Comparison of ENCODE assay signal across 23 cellular contexts in the genomic region with DNA sequence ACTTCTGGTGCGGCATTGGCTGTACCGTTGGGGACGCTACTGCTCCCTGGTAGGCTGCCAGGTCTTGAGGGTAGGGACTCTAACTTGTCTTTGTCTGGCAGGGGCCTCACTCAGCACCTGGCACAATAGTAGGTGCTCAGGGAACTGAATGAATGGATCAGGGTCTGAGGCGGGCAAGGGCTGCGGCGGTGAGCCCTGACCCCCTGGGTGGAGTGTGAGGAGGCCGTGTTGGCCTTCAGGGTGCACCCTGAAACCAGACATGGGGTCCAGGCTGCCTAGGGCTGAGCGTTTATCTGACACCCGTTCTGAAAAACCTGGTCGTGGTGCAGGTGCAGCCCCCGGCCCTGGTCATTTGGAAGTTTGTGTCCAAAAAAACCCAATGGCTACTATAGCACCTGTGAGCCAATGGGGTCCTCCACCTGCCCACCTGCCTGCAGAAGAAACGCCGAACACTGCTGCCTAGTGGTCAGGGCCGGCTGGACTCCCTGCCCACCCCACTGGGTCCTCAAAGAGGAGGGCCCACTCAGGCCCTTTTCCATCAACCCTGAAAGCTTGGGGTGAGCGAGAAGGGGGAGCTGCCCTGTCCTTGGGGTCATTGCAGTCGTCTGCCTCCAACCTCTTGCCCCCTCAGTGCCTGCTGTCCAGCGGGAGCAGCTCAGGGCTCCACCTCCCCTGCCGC. TPM values are rescaled to one million over a fixed set of nuclear protein-coding genes. Genes with fewer than 3 reads are reported as not detected.
DNase-seq lines count a peak whose midpoint lies in the region; ATAC-seq and TF ChIP-seq lines count a peak whose summit lies in the region.
"Had no signal": no experiment of that assay in that cellular context is flagged by ENCODE, and none has a peak within 500 bp of the region (broad histone marks: within the 10 kb centered on the region; RNA-seq: fewer than 3 reads in every experiment).

No MANE protein-coding gene starts in this region.

- H3K27me3 Mint-ChIP-seq in T-helper 17 cell (no peaks in the 10 kb centered on the region), memory B cell (no peaks in the 10 kb centered on the region)
- H3K27me3 Mint-ChIP-seq in CD4-positive, alpha-beta T cell, result no peaks in the 10 kb centered on the region

- CTCF ChIA-PET in CD4-positive, alpha-beta T cell (lab: Charles Lee), result no interaction called here

- 90 to 94% (median 91%) methylated on average over 14 to 18 of the region's 18 CpGs for WGBS in spleen, 5 donors

- peak overlapping the region in 4 of 11 experiments; percentile 8 to 60 (median 32); a peak in 3 of 22 replicates for H3K9ac ChIP-seq in BLaER1 treated with 17β-estradiol and CSF1 and Interleukin-3, amounts not matched to agents 10 nM and 100 nM
- H3K9ac ChIP-seq: KMS-11 had no signal

- POLR2A ChIA-PET in CD4-positive, alpha-beta T cell (lab: Charles Lee), result no interaction called here

- H3K4me1 Mint-ChIP-seq in T-helper 17 cell (peaks cover 20% of the 10 kb centered on the region), memory B cell (peaks cover 41% of the 10 kb centered on the region)
- peaks cover 18% of the 10 kb centered on the region for H3K4me1 Mint-ChIP-seq in CD4-positive, alpha-beta T cell (ENCODE audit: low read depth)

- 0 out of 22 replicates have a peak overlapping the region, but pooled peaks of 1 of the 11 experiments have one; percentile 46 for H3K27ac ChIP-seq in BLaER1 treated with 17β-estradiol and CSF1 and Interleukin-3, amounts not matched to agents 10 nM and 100 nM
- peak overlapping the region in 7 of 8 donors; percentile 76 to 96 (median 88) for H3K27ac ChIP-seq in spleen
- no peak overlapping the region for H3K27ac ChIP-seq in CD4-positive, alpha-beta T cell (ENCODE audit: low read depth, low read length)
- H3K27ac ChIP-seq: KMS-11 had no signal

- no peak for TF ChIP-seq POLR2A in spleen (IDR thresholded peaks at IDR 0.05)

- no peaks in the 10 kb centered on the region for H3K9me3 ChIP-seq in BLaER1 treated with 17β-estradiol and CSF1 and Interleukin-3, amounts not matched to agents 10 nM and 100 nM (replicated peaks in 1 of 11)
- H3K9me3 ChIP-seq in T-helper 17 cell (ENCODE audit: control insufficient read depth, low read length, poor library complexity, severe bottlenecking), result no peaks in the 10 kb centered on the region
- H3K9me3 ChIP-seq in spleen, result no peaks in the 10 kb centered on the region
- no peaks in the 10 kb centered on the region for H3K9me3 ChIP-seq in CD4-positive, alpha-beta T cell (ENCODE audit: control insufficient read depth, low read length)

- no peak for ATAC-seq in T-helper 17 cell
- ATAC-seq in memory B cell (ENCODE audit: low read depth), result no peak
- ATAC-seq in CD4-positive, alpha-beta T cell (ENCODE audit: poor library complexity), result no peak
- ATAC-seq in GM19023 (IDR thresholded peaks at IDR 0.05; ENCODE audit: unreplicated experiment), result no peak
- ATAC-seq: Right ventricle myocardium inferior had no signal

- peaks cover 0 to 15% (median 0%) of the 10 kb centered on the region in 11 experiments; a peak in 5 of 22 replicates for H3K36me3 ChIP-seq in BLaER1 treated with 17β-estradiol and CSF1 and Interleukin-3, amounts not matched to agents 10 nM and 100 nM
- no peaks in the 10 kb centered on the region for H3K36me3 ChIP-seq in spleen

- peak overlapping the region; percentile 89 for H3K27ac Mint-ChIP-seq in T-helper 17 cell
- H3K27ac Mint-ChIP-seq in memory B cell, result peak overlapping the region; percentile 98
- no peak overlapping the region for H3K27ac Mint-ChIP-seq in CD4-positive, alpha-beta T cell
- H3K27ac Mint-ChIP-seq: H9 had no signal

- DNase-seq in T-helper 17 cell (no peak), memory B cell (ENCODE audit: low spot score in 2 of 2) (no peak), spleen (peak; percentile 80), NCI-H774 (lab: John Stamatoyannopoulos, UW) (no peak)
- DNase-seq in CD4-positive, alpha-beta T cell, result no peak
- DNase-seq: AML-193, EL, GF-D8, H9, NCI-H1105 treated with DMSO at 0.1 percent for 48 hours, NCI-H1694, NCI-H2081, NCI-H2171, NCI-H345, NCI-H524 treated with DMSO at 0.1 percent for 48 hours, OCI-M1 had no signal

- H3K36me3 Mint-ChIP-seq in T-helper 17 cell (ENCODE audit: low read depth), result no peaks in the 10 kb centered on the region
- H3K36me3 Mint-ChIP-seq in memory B cell, result no peaks in the 10 kb centered on the region
- peaks cover 11% of the 10 kb centered on the region for H3K36me3 Mint-ChIP-seq in CD4-positive, alpha-beta T cell (ENCODE audit: low read depth)

- intact Hi-C loops in spleen (cut with DNase I; ENCODE audit: low total_unique reads), result no loop called here
- intact Hi-C loops in CD4-positive, alpha-beta T cell (cut with DNase I, micrococcal nuclease), result no loop called here

- H3K9me3 Mint-ChIP-seq in memory B cell, result no peaks in the 10 kb centered on the region
- H3K9me3 Mint-ChIP-seq in CD4-positive, alpha-beta T cell, result no peaks in the 10 kb centered on the region
- H3K9me3 Mint-ChIP-seq: H9 had no signal

- H3K4me2 ChIP-seq in BLaER1 treated with 17β-estradiol and CSF1 and Interleukin-3, amounts not matched to agents 10 nM and 100 nM, result peak overlapping the region in 7 of 11 experiments; percentile 32 to 96 (median 66); a peak in 10 of 22 replicates
- H3K4me2 ChIP-seq: KMS-11 had no signal

- H3K4me3 ChIP-seq in BLaER1 treated with 17β-estradiol and CSF1 and Interleukin-3, amounts not matched to agents 10 nM and 100 nM, result no peak overlapping the region
- no peak overlapping the region for H3K4me3 ChIP-seq in spleen

- TF ChIP-seq CTCF in spleen (IDR thresholded peaks at IDR 0.05 in 8 of 11, conservative IDR thresholded peaks at IDR 0.05 in 3 of 11), result no peak
- no peak for TF ChIP-seq CTCF in CD4-positive, alpha-beta T cell (IDR thresholded peaks at IDR 0.05)

- H4K20me1 ChIP-seq in BLaER1 treated with 17β-estradiol and CSF1 and Interleukin-3, amounts not matched to agents 10 nM and 100 nM, result peaks cover 0 to 48% (median 16%) of the 10 kb centered on the region in 11 experiments; a peak in 12 of 22 replicates

- no peaks in the 10 kb centered on the region for H3K27me3 ChIP-seq in BLaER1 treated with 17β-estradiol and CSF1 and Interleukin-3, amounts not matched to agents 10 nM and 100 nM
- H3K27me3 ChIP-seq in spleen (replicated peaks in 1 of 7), result no peaks in the 10 kb centered on the region
- H3K27me3 ChIP-seq in CD4-positive, alpha-beta T cell (ENCODE audit: control insufficient read depth, insufficient read depth, low read length), result no peaks in the 10 kb centered on the region

- H3K4me1 ChIP-seq in BLaER1 treated with 17β-estradiol and CSF1 and Interleukin-3, amounts not matched to agents 10 nM and 100 nM, result peaks cover 42 to 76% (median 59%) of the 10 kb centered on the region in 10 experiments
- H3K4me1 ChIP-seq in spleen, result peaks cover 25 to 77% (median 64%) of the 10 kb centered on the region in 6 donors

- H3K4me3 Mint-ChIP-seq in T-helper 17 cell (no peak overlapping the region), memory B cell (peak overlapping the region; percentile 53)
- H3K4me3 Mint-ChIP-seq in CD4-positive, alpha-beta T cell, result no peak overlapping the region

RNA-seq across cellular contexts. Expression of a gene that starts 4.9 kb away (rescaled TPM):
- total RNA-seq in T-helper 17 cell (100 to 1,000 TPM; 188 to 189 TPM), spleen (100 to 1,000 TPM in 4 of 7 donors, 10 to 100 TPM in 3; 82.3 to 199 (median 156) TPM)
- 100 to 1,000 TPM in 1 of 3 donors, 10 to 100 TPM in 2; 64.5 to 125 (median 99.7) TPM for polyA plus RNA-seq in spleen
- 100 to 1,000 TPM; 224 to 234 TPM for total RNA-seq in CD4-positive, alpha-beta T cell

RNA-seq across cellular contexts. Expression of a gene that starts 11.3 kb away (rescaled TPM):
- total RNA-seq in T-helper 17 cell (100 to 1,000 TPM; 189 to 206 TPM), spleen (10 to 100 TPM; 59.9 to 94.0 (median 70.9) TPM)
- 10 to 100 TPM; 37.8 to 72.0 (median 38.5) TPM for polyA plus RNA-seq in spleen
- 100 to 1,000 TPM; 171 to 177 TPM for total RNA-seq in CD4-positive, alpha-beta T cell

RNA-seq across cellular contexts. Expression of a gene that starts 22.3 kb away (rescaled TPM):
- total RNA-seq in T-helper 17 cell (under 1 TPM; 0.23 to 0.75 TPM), spleen (under 1 TPM in 2 of 7 donors, not detected in 5; 0.37 to 0.97 TPM)
- 1 to 10 TPM in 1 of 3 donors, under 1 TPM in 2; 0.70 to 1.5 (median 0.74) TPM for polyA plus RNA-seq in spleen
- 1 to 10 TPM; 1.0 to 1.8 TPM for total RNA-seq in CD4-positive, alpha-beta T cell
- total RNA-seq: A172, H9, Right ventricle myocardium inferior, SK-MEL-5 had no signal
- polyA plus RNA-seq: AG04450 had no signal

RNA-seq across cellular contexts. Expression of a gene that starts 29.0 kb away (rescaled TPM):
- total RNA-seq in T-helper 17 cell, result 10 to 100 TPM; 65.5 to 69.7 TPM
- 10 to 100 TPM; 39.5 to 74.5 (median 56.8) TPM for total RNA-seq in spleen
- 10 to 100 TPM in 1 of 3 donors, 1 to 10 TPM in 2; 6.2 to 15.5 (median 6.2) TPM for polyA plus RNA-seq in spleen
- 10 to 100 TPM; 46.1 to 51.1 TPM for total RNA-seq in CD4-positive, alpha-beta T cell

RNA-seq across cellular contexts. Expression of a gene that starts 33.9 kb away (rescaled TPM):
- 1 to 10 TPM; 4.4 to 8.4 TPM for total RNA-seq in T-helper 17 cell
- total RNA-seq in spleen, result 10 to 100 TPM in 6 of 7 donors, 1 to 10 TPM in 1; 9.7 to 15.3 (median 12.8) TPM
- polyA plus RNA-seq in spleen, result 1 to 10 TPM; 2.2 to 5.1 (median 2.2) TPM
- total RNA-seq in CD4-positive, alpha-beta T cell, result 1 to 10 TPM; 1.2 to 2.1 TPM
